19 cellular contexts compared by ENCODE assay signal in the genomic region with DNA sequence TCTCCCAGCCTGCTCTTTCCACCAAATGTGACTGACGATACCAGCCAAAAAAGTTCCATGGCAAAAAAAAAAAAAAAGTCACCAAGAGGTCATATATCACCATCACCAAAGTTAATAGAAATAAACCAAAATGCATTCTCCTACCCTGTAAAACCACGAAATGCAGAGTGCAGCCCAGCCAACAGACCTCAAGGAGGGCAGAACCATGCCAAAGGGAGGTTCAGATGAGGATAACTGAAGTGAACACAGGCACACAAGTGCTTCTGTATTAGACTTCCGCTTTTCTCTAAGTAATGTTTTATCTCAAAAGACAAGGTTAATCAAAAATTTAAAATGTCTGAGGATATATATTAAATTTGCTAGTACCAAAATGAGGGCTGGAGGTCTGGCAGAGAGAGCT.
"Had no signal": no experiment of that assay in that cellular context is flagged by ENCODE, and none has a peak within 500 bp of the region (broad histone marks: within the 10 kb centered on the region; RNA-seq: fewer than 3 reads in every experiment).

No MANE protein-coding gene starts in this region.

- H3K36me3 ChIP-seq: uterus, WERI-Rb-1 had no signal

- H3K4me3 ChIP-seq: dorsolateral prefrontal cortex, skin epidermis, tibial nerve, uterus had no signal

- H3K4me3 Mint-ChIP-seq: activated CD4-positive, alpha-beta memory T cell treated with anti-CD3 and anti-CD28 coated beads for 36 hours; activated CD4-positive, alpha-beta T cell treated with anti-CD3 and anti-CD28 coated beads for 36 hours; activated CD8-positive, alpha-beta memory T cell treated with anti-CD3 and anti-CD28 coated beads, Interleukin-2, amount 10 ng/mL, durations not matched to agents 7 days and 5 days; activated naive CD4-positive, alpha-beta T cell treated with anti-CD3 and anti-CD28 coated beads for 36 hours; natural killer cell treated with Interleukin-12 subunit alpha and Interleukin-12 subunit beta and Interleukin-15 and Interleukin-18, amount 100 ng/mL, for 72 hours had no signal

- H3K9me3 Mint-ChIP-seq: activated CD4-positive, alpha-beta memory T cell treated with anti-CD3 and anti-CD28 coated beads for 36 hours; activated naive CD4-positive, alpha-beta T cell treated with anti-CD3 and anti-CD28 coated beads for 36 hours; activated T-helper 2 cell treated with anti-CD3 and anti-CD28 coated beads, Interferon-gamma antibody, Interleukin-2, Interleukin-4, amounts not matched to agents 10 μg/mL and 5 μg/mL and 100 μg/mL, durations not matched to agents 14 hours and 24 hours and 36 hours; natural killer cell treated with Interleukin-12 subunit alpha and Interleukin-12 subunit beta and Interleukin-15 and Interleukin-18, amount 100 ng/mL, for 72 hours had no signal

- H3K27ac ChIP-seq: dorsolateral prefrontal cortex, skin epidermis, tibial nerve, uterus, WERI-Rb-1 had no signal

- DNase-seq: activated CD4-positive, alpha-beta memory T cell treated with anti-CD3 and anti-CD28 coated beads for 36 hours; activated CD4-positive, alpha-beta T cell treated with anti-CD3 and anti-CD28 coated beads for 36 hours; activated CD8-positive, alpha-beta memory T cell treated with anti-CD3 and anti-CD28 coated beads, Interleukin-2, amount 10 ng/mL, durations not matched to agents 7 days and 5 days; activated naive CD4-positive, alpha-beta T cell treated with anti-CD3 and anti-CD28 coated beads for 36 hours; activated T-cell treated with anti-CD3 and anti-CD28 coated beads, Interleukin-2, amount 50 U/mL, for 1 hour; dorsolateral prefrontal cortex; mesenchymal stem cell; right cardiac atrium; stimulated activated CD4-positive, alpha-beta T cell treated with anti-CD3 and anti-CD28 coated beads, Interleukin-4, amount 100 ng/mL, for 4 hours; stimulated activated CD8-positive, alpha-beta memory T cell treated with anti-CD3 and anti-CD28 coated beads, Interleukin-4, amount 100 ng/mL, for 48 hours; stimulated activated naive CD4-positive, alpha-beta T cell treated with Interleukin-2 at 50 U/mL for 16 hours; T1000; uterus; WERI-Rb-1 had no signal

- H3K9me3 ChIP-seq: tibial nerve, uterus had no signal

- H3K4me1 ChIP-seq: uterus had no signal

- H3K36me3 Mint-ChIP-seq: activated CD4-positive, alpha-beta memory T cell treated with anti-CD3 and anti-CD28 coated beads for 36 hours; natural killer cell treated with Interleukin-12 subunit alpha and Interleukin-12 subunit beta and Interleukin-15 and Interleukin-18, amount 100 ng/mL, for 72 hours had no signal

- H3K27me3 ChIP-seq: tibial nerve had no signal

- ATAC-seq: activated CD4-positive, alpha-beta T cell treated with anti-CD3 and anti-CD28 coated beads for 36 hours; activated CD8-positive, alpha-beta memory T cell treated with anti-CD3 and anti-CD28 coated beads, Interleukin-2, amount 10 ng/mL, durations not matched to agents 7 days and 5 days; natural killer cell treated with Interleukin-12 subunit alpha and Interleukin-12 subunit beta and Interleukin-15 and Interleukin-18, amount 100 ng/mL, for 72 hours; right cardiac atrium had no signal

- H3K27ac Mint-ChIP-seq: activated CD4-positive, alpha-beta memory T cell treated with anti-CD3 and anti-CD28 coated beads for 36 hours; activated CD4-positive, alpha-beta T cell treated with anti-CD3 and anti-CD28 coated beads for 36 hours; activated CD8-positive, alpha-beta memory T cell treated with anti-CD3 and anti-CD28 coated beads, Interleukin-2, amount 10 ng/mL, durations not matched to agents 7 days and 5 days; activated naive CD4-positive, alpha-beta T cell treated with anti-CD3 and anti-CD28 coated beads for 36 hours; activated T-helper 2 cell treated with anti-CD3 and anti-CD28 coated beads, Interferon-gamma antibody, Interleukin-2, Interleukin-4, amounts not matched to agents 10 μg/mL and 5 μg/mL and 100 μg/mL, durations not matched to agents 14 hours and 24 hours and 36 hours; natural killer cell treated with Interleukin-12 subunit alpha and Interleukin-12 subunit beta and Interleukin-15 and Interleukin-18, amount 100 ng/mL, for 72 hours; progenitor cell of endocrine pancreas had no signal
